ENCODE assay signal across 1 cellular context in the genomic region with DNA sequence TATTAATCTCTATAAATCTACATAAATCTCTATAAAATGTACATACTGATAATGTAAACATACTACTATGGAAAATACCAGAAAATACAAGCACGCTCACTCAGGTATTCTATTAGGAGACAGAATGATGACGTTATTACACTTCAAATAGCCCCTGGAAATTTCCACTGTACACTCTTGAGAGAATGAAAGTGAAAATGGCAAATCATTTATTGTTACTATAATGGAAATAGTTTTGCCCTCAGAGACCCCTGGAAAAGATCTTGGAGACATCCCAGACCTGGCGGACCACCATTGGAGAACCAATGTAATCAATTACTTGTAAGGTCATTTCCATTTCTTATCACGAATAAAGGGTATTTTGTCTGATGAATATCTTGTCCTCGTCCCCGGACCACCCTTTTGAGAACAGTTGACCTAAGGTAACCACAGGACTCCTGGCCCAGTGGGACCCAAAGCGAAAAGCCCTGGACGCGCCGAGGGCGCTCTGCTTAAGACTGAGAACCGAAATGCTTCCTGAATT.
TF ChIP-seq lines count a peak whose summit lies in the region.

No MANE protein-coding gene starts in this region.

TF ChIP-seq in H1, 55 proteins besides CTCF, POLR2A, EP300 and RAD21:
- TF ChIP-seq BRCA1 (IDR thresholded peaks at IDR 0.05; ENCODE audit: low read depth, low read length) = no peak
- no peak for TF ChIP-seq SP1 (IDR thresholded peaks at IDR 0.05; ENCODE audit: low read depth, low read length)
- no peak for TF ChIP-seq HDAC2 (IDR thresholded peaks at IDR 0.05; ENCODE audit: borderline replicate concordance in 1 of 2, low read depth in 2 of 2, low read length in 2 of 2)
- no peak for TF ChIP-seq CHD2 (IDR thresholded peaks at IDR 0.05; ENCODE audit: low read length)
